Comparison of ENCODE assay signal across 30 cellular contexts in genomic region chr5:41268894-41269293, GRCh38. TPM values are rescaled to one million over a fixed set of nuclear protein-coding genes. Genes with fewer than 3 reads are reported as not detected.
A peak's percentile ranks its signal among the peaks of the same experiment; 100 is the strongest.
DNase-seq lines count a peak whose midpoint lies in the region; ATAC-seq, FAIRE-seq and TF ChIP-seq lines count a peak whose summit lies in the region.
"Had no signal": no experiment of that assay in that cellular context is flagged by ENCODE, and none has a peak within 500 bp of the region (broad histone marks: within the 10 kb centered on the region; RNA-seq: fewer than 3 reads in every experiment).

No MANE protein-coding gene starts in this region.

- ATAC-seq in IMR-90 (ENCODE audit: low read depth) = no peak
- ATAC-seq: GM12878 had no signal

- H3K18ac ChIP-seq in IMR-90 (ENCODE audit: low read depth, low read length) = no peak overlapping the region

- 0 out of 2 replicates have a peak overlapping the region, but pooled peaks have one; percentile 10 for H3K4ac ChIP-seq in IMR-90 (ENCODE audit: low read depth, low read length)

- H3K4me2 ChIP-seq in IMR-90 (ENCODE audit: low read depth, low read length) (no peak overlapping the region), parathyroid adenoma (ENCODE audit: low read length) (no peak overlapping the region)
- H3K4me2 ChIP-seq: BLaER1 had no signal

- no peak overlapping the region for H3K56ac ChIP-seq in IMR-90 (ENCODE audit: extremely low read depth, insufficient read depth, low read length)

- no peak for DNase-seq in H54 (ENCODE audit: insufficient read length, low spot score)
- no peak for DNase-seq in IMR-90
- DNase-seq in NCI-H2227 (lab: John Stamatoyannopoulos, UW; ENCODE audit: unreplicated experiment) = no peak
- DNase-seq in MG63 = no peak
- DNase-seq in glomerular visceral epithelial cell (ENCODE audit: extremely low spot score) = no peak
- DNase-seq: 8988T; ACHN; BE2C; C1 segment of cervical spinal cord; CD4-positive, alpha-beta memory T cell; CD4-positive, CD25-positive, alpha-beta regulatory T cell; CD8-positive, alpha-beta memory T cell; COR-L47; DMS 273 treated with DMSO at 0.1 percent for 48 hours; DMS153; DMS53; DMS79; DND-41; EL; GDM1 had no signal

- dilution Hi-C loops in IMR-90 (cut with HindIII; ENCODE audit: low sequenced_read_pairs, unreplicated experiment) = no loop called here

- H3K36me3 ChIP-seq in HEK293 (ENCODE audit: control insufficient read depth in 2 of 2, insufficient read depth in 1 of 2, low read length in 2 of 2) (no peaks in the 10 kb centered on the region), IMR-90 (ENCODE audit: control insufficient read depth, insufficient read depth, low read length) (no peaks in the 10 kb centered on the region), parathyroid adenoma (ENCODE audit: control insufficient read depth, insufficient read depth, low read length) (no peaks in the 10 kb centered on the region), MG63 (no peaks in the 10 kb centered on the region)
- H3K36me3 ChIP-seq: BE2C, BLaER1 had no signal

- TF ChIP-seq CTCF in HEK293 (tag by site-specific recombination; IDR thresholded peaks at IDR 0.05) = no peak
- no peak for TF ChIP-seq CTCF in IMR-90 (conservative IDR thresholded peaks at IDR 0.05; ENCODE audit: low read depth, low read length)
- TF ChIP-seq CTCF in parathyroid adenoma (IDR thresholded peaks at IDR 0.05) = no peak

- in situ Hi-C loops in IMR-90 (cut with MboI; ENCODE audit: low sequenced_read_pairs) = loop anchor here (25.0 kb wide), 1 partner anchor 568 kb away; no protein-coding TSS in a partner anchor

- H3K23ac ChIP-seq in IMR-90 (ENCODE audit: low read depth, low read length) = no peak overlapping the region

- peak overlapping the region; percentile 10; the same call in 1 of the 2 replicates for H2BK120ac ChIP-seq in IMR-90 (ENCODE audit: low read depth, low read length)

- intact Hi-C loops in IMR-90 (cut with micrococcal nuclease) = loop anchor here (5.0 kb wide), 1 partner anchor 573 kb away; no protein-coding TSS in a partner anchor

- peak; percentile 41 for FAIRE-seq in H54 (lab: Jason Lieb, UNC)
- FAIRE-seq: A204.1, GM12878, GM12892, GM18507 had no signal

- H3K4me1 ChIP-seq in HEK293 (ENCODE audit: control insufficient read depth, insufficient read depth, low read length) (no peaks in the 10 kb centered on the region), IMR-90 (ENCODE audit: control insufficient read depth, insufficient read depth, low read length) (peaks cover 3% of the 10 kb centered on the region), parathyroid adenoma (no peaks in the 10 kb centered on the region)
- H3K4me1 ChIP-seq: BLaER1 had no signal

- POLR2A ChIA-PET in HEK293 (lab: Yijun Ruan, JAX) (no interaction called here), IMR-90 (lab: Charles Lee; ENCODE audit: unreplicated experiment) (no interaction called here)

- H4K8ac ChIP-seq in IMR-90 (ENCODE audit: low read depth in 2 of 2, low read length in 2 of 2) = no peak overlapping the region

- H4K20me1 ChIP-seq in IMR-90 (ENCODE audit: insufficient read depth, low read length) = no peaks in the 10 kb centered on the region
- H4K20me1 ChIP-seq: BLaER1 had no signal

- CTCF ChIA-PET in HEK293 (lab: Yijun Ruan, JAX) (interaction anchor here (1.4 to 1.7 kb wide), 2 partner anchors 11 to 575 kb away, joined by 7 to 11 read pairs; no protein-coding TSS in a partner anchor), IMR-90 (lab: Yijun Ruan, JAX) (no interaction called here)

- BruUV-seq in IMR-90 (replicated peaks; lab: Mats Ljungman, UMichigan) = no TSS peak

- H2AFZ ChIP-seq in IMR-90 (replicated peaks; ENCODE audit: low read length, poor library complexity) (no peak overlapping the region), parathyroid adenoma (peak overlapping the region; percentile 3)

- 0 out of 3 replicates have a peak overlapping the region, but pooled peaks have one; percentile 10 for H2BK15ac ChIP-seq in IMR-90 (ENCODE audit: low read depth, low read length)

- H3K79me1 ChIP-seq in IMR-90 (ENCODE audit: low read depth in 1 of 2, low read length in 2 of 2) = no peaks in the 10 kb centered on the region

- no peak for TF ChIP-seq RAD21 in IMR-90 (IDR thresholded peaks at IDR 0.05; ENCODE audit: low read length)

- no peak overlapping the region for H2AK9ac ChIP-seq in IMR-90 (replicated peaks; ENCODE audit: low read depth, low read length, poor library complexity)

- TF ChIP-seq POLR2A in H54 (IDR thresholded peaks at IDR 0.05; ENCODE audit: low read depth, low read length) = no peak
- TF ChIP-seq POLR2A in IMR-90 (IDR thresholded peaks at IDR 0.05; ENCODE audit: low read depth, low read length) = no peak

- H2BK5ac ChIP-seq in IMR-90 (ENCODE audit: low read depth, low read length, poor library complexity, severe bottlenecking) = no peak overlapping the region

- H3K4me3 ChIP-seq in HEK293 (ENCODE audit: low read depth, low read length) (no peak overlapping the region), IMR-90 (ENCODE audit: insufficient read depth, low read depth, low read length) (no peak overlapping the region), parathyroid adenoma (ENCODE audit: low read depth, low read length) (no peak overlapping the region), MG63 (no peak overlapping the region)
- H3K4me3 ChIP-seq: BLaER1, GM12878 had no signal

- H3K27ac ChIP-seq in HEK293 (ENCODE audit: extremely low read depth, low read depth, low read length) (no peak overlapping the region), IMR-90 (ENCODE audit: insufficient read depth, low read length) (no peak overlapping the region), parathyroid adenoma (no peak overlapping the region)
- H3K27ac ChIP-seq: BLaER1 had no signal

- H3K9ac ChIP-seq in IMR-90 (ENCODE audit: low read depth, low read length) = no peak overlapping the region
- H3K9ac ChIP-seq in parathyroid adenoma = no peak overlapping the region
- H3K9ac ChIP-seq: BLaER1 had no signal

- H3K9me3 ChIP-seq in HEK293 (ENCODE audit: control insufficient read depth, insufficient read depth, low read depth, low read length) = no peaks in the 10 kb centered on the region
- no peaks in the 10 kb centered on the region for H3K9me3 ChIP-seq in IMR-90 (ENCODE audit: control insufficient read depth, insufficient read depth, low read length)
- H3K9me3 ChIP-seq in parathyroid adenoma (ENCODE audit: control insufficient read depth, low read length) = no peaks in the 10 kb centered on the region
- H3K9me3 ChIP-seq in MG63 = no peaks in the 10 kb centered on the region
- H3K9me3 ChIP-seq: BE2C, BLaER1 had no signal

- no peak overlapping the region for H4K5ac ChIP-seq in IMR-90 (ENCODE audit: low read depth, low read length)

- H3K9me1 ChIP-seq in IMR-90 (ENCODE audit: insufficient read depth, low read length) = no peaks in the 10 kb centered on the region

- H3K27me3 ChIP-seq in IMR-90 (ENCODE audit: control insufficient read depth, insufficient read depth, low read length) (no peaks in the 10 kb centered on the region), parathyroid adenoma (ENCODE audit: control insufficient read depth, insufficient read depth, low read length) (no peaks in the 10 kb centered on the region), MG63 (no peaks in the 10 kb centered on the region)
- H3K27me3 ChIP-seq: BE2C, BLaER1 had no signal

- H2BK20ac ChIP-seq in IMR-90 (ENCODE audit: low read depth, low read length) = peak overlapping the region; percentile 62

- WGBS in IMR-90 (ENCODE audit: extremely low coverage in 2 of 2, insufficient read length in 1 of 2), 2 experiments = 100% methylated on average over 1 of the region's 1 CpG; no CpG with 5 or more reads in 1 of the 2 experiments

- H2AK5ac ChIP-seq in IMR-90 (ENCODE audit: low read depth, low read length) = 0 out of 2 replicates have a peak overlapping the region, but pooled peaks have one; percentile 20

- peak overlapping the region; percentile 44 for H4K91ac ChIP-seq in IMR-90 (ENCODE audit: insufficient read depth, low read depth, low read length)

- H3K79me2 ChIP-seq in parathyroid adenoma = no peaks in the 10 kb centered on the region

- no peak overlapping the region for H3K14ac ChIP-seq in IMR-90 (replicated peaks; ENCODE audit: low read depth, low read length)

TF ChIP-seq in HEK293, 187 proteins besides CTCF, POLR2A, EP300 and RAD21 (continues in another document):
- TF ChIP-seq ATF2 (tag by site-specific recombination; IDR thresholded peaks at IDR 0.05; ENCODE audit: low read depth) = 0 out of 2 replicates have a peak, but pooled peaks have one; percentile 7
- no peak for TF ChIP-seq ZNF521 (tag by site-specific recombination; IDR thresholded peaks at IDR 0.05)

TF ChIP-seq in IMR-90, 13 proteins besides CTCF, POLR2A, EP300 and RAD21:
- TF ChIP-seq MAZ (IDR thresholded peaks at IDR 0.05; ENCODE audit: borderline replicate concordance, low read depth, low read length) (no peak), MXI1 (IDR thresholded peaks at IDR 0.05; ENCODE audit: borderline replicate concordance, low read depth, low read length) (no peak), RFX5 (IDR thresholded peaks at IDR 0.05; ENCODE audit: low read depth, low read length) (no peak), CEBPB (IDR thresholded peaks at IDR 0.05; ENCODE audit: low read depth, low read length) (no peak), ELK1 (IDR thresholded peaks at IDR 0.05; ENCODE audit: borderline replicate concordance, low read depth, low read length) (no peak), RCOR1 (IDR thresholded peaks at IDR 0.05; ENCODE audit: insufficient replicate concordance, low read length) (no peak), MAFK (IDR thresholded peaks at IDR 0.05; ENCODE audit: low read depth, low read length) (no peak), NFE2L2 (IDR thresholded peaks at IDR 0.05; ENCODE audit: low read depth, low read length) (no peak), BHLHE40 (IDR thresholded peaks at IDR 0.05; ENCODE audit: low read depth, low read length) (no peak), SMC3 (IDR thresholded peaks at IDR 0.05; ENCODE audit: low read depth, low read length) (no peak)

RNA-seq across cellular contexts. Expression of gene C6, which starts 55.6 kb away (rescaled TPM):
- total RNA-seq in IMR-90 (2012; rRNA removed) = under 0.01 and 0.18 TPM in 2 replicates
- 0.05 and 0.09 TPM in 2 replicates for polyA plus RNA-seq in IMR-90 (2012; rRNA removed)
- polyA plus RNA-seq in IMR-90 (2012; cell fraction: cytosol; rRNA removed) = 0.05 and 0.08 TPM in 2 replicates
- polyA plus RNA-seq in IMR-90 (2012; cell fraction: nucleus; rRNA removed; ENCODE audit: low replicate concordance) = 0.12 and 0.32 TPM in 2 replicates
- not detected in 2 replicates for total RNA-seq in MG63 (2014; rRNA removed; shearing (Covaris generic); ENCODE audit: low replicate concordance)
- total RNA-seq: CD4-positive, alpha-beta memory T cell; CD4-positive, CD25-positive, alpha-beta regulatory T cell; CD8-positive, alpha-beta memory T cell; Daoy; G401 had no signal
- polyA plus RNA-seq: CD14-positive monocyte; CD4-positive, alpha-beta memory T cell; CD4-positive, CD25-positive, alpha-beta regulatory T cell; CD8-positive, alpha-beta memory T cell; GM12878 had no signal
